In the genomic region with DNA sequence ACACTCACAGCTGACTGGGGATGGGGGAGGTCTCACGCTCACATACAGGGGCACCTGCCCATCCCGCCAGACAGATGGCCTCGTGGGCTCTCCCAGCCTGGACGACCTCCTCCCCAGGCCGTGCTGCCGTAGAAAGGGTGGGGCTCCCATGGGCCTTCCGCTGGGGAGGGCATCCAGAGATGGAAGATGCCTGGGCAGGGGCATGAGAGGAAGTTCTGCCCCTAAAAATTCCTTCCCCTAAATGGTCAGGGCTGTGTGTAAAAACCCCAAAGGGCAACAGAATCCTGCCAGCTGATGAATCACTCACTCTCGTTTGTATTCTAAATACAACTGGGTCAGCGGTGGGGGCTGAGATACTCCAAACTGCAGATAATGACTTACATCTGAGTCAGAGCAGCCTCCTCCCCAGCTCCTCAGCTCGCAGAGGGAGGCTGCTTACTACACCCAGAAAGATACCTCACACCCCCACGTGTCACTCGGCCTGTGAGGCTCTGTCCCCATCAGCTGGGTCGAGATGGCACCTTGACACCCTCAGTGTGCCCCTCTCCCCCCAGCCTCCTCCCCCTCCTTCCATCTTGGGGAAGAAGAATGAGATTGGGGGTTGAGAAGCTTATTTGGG, we compare ENCODE assay signal across 8 cellular contexts. TPM values are rescaled to one million over a fixed set of nuclear protein-coding genes. Genes with fewer than 3 reads are reported as not detected.
DNase-seq lines count a peak whose midpoint lies in the region; ATAC-seq, FAIRE-seq and TF ChIP-seq lines count a peak whose summit lies in the region.

No MANE protein-coding gene starts in this region.

- no peak; the same call in 1 of the 2 replicates for TF ChIP-seq POLR2A in GM12891 (IDR thresholded peaks at IDR 0.05; ENCODE audit: low read depth, low read length)

- FAIRE-seq in GM12891 (lab: Jason Lieb, UNC), result peak; percentile 57

- H3K27ac ChIP-seq in Panc1 (ENCODE audit: low read length) (no peak overlapping the region; the same call in 1 of the 2 replicates), foreskin keratinocyte (peak overlapping the region; percentile 91), psoas muscle (peak overlapping the region; percentile 99), upper lobe of right lung (peak overlapping the region; percentile 73)

- intact Hi-C loops in Panc1 (cut with micrococcal nuclease; ENCODE audit: unreplicated experiment) (no loop called here), psoas muscle (cut with DNase I) (no loop called here), upper lobe of right lung (cut with DNase I) (no loop called here)

- POLR2A ChIA-PET in Panc1 (lab: Charles Lee), result interaction anchor here (0.6 to 1.1 kb wide), 2 partner anchors 12 to 213 kb away, joined by 3 read pairs; no protein-coding TSS in a partner anchor

- DNase-seq in GM12891 (ENCODE audit: insufficient read length, low spot score) (peak; percentile 23), Panc1 (ENCODE audit: low read depth, low spot score) (peak; percentile 76), foreskin keratinocyte (peak; percentile 93 to 96), psoas muscle (peak; percentile 80 to 83), upper lobe of right lung (no peak)
- DNase-seq in activated effector memory CD4-positive, alpha-beta T cell treated with Interleukin-2 at 50 U/mL for 16 hours, result peak; percentile 60

- in situ Hi-C loops in Panc1 (cut with HindIII; ENCODE audit: low pct_unique_long_range_greater_than_20kb, low sequenced_read_pairs), result no loop called here

- BruUV-seq in Panc1 (replicated peaks; lab: Mats Ljungman, UMichigan), result no TSS peak

- TF ChIP-seq CTCF in Panc1 (IDR thresholded peaks at IDR 0.05), result no peak
- no peak for TF ChIP-seq CTCF in foreskin keratinocyte (conservative IDR thresholded peaks at IDR 0.05)
- TF ChIP-seq CTCF in psoas muscle (IDR thresholded peaks at IDR 0.05), result no peak
- TF ChIP-seq CTCF in upper lobe of right lung (IDR thresholded peaks at IDR 0.05), result no peak

- H3K9me3 ChIP-seq in Panc1 (ENCODE audit: control insufficient read depth, insufficient read depth, low read depth, low read length), result no peaks in the 10 kb centered on the region
- H3K9me3 ChIP-seq in psoas muscle, result no peaks in the 10 kb centered on the region
- no peaks in the 10 kb centered on the region for H3K9me3 ChIP-seq in upper lobe of right lung

- 0 out of 4 replicates have a peak overlapping the region, but pooled peaks of 1 of the 2 experiments have one; percentile 6 for H3K4me3 ChIP-seq in Panc1 (ENCODE audit: low read depth in 2 of 2, low read length in 2 of 2)
- H3K4me3 ChIP-seq in psoas muscle, result peak overlapping the region; percentile 41
- H3K4me3 ChIP-seq in upper lobe of right lung, result no peak overlapping the region

- WGBS in psoas muscle, 3 donors, result 29 to 44% (median 30%) methylated on average over 13 of the region's 13 CpGs

- no peaks in the 10 kb centered on the region for H3K27me3 ChIP-seq in Panc1 (ENCODE audit: control insufficient read depth, insufficient read depth, low read length)
- H3K27me3 ChIP-seq in foreskin keratinocyte, result no peaks in the 10 kb centered on the region
- H3K27me3 ChIP-seq in psoas muscle (ENCODE audit: insufficient read depth in 3 of 3, low read length in 2 of 3), result no peaks in the 10 kb centered on the region
- no peaks in the 10 kb centered on the region for H3K27me3 ChIP-seq in upper lobe of right lung

- peaks cover 37% of the 10 kb centered on the region for H3K4me1 ChIP-seq in Panc1 (ENCODE audit: control insufficient read depth, insufficient read depth, low read length)
- peaks cover 51% of the 10 kb centered on the region for H3K4me1 ChIP-seq in foreskin keratinocyte
- H3K4me1 ChIP-seq in psoas muscle, result peaks cover 98% of the 10 kb centered on the region
- H3K4me1 ChIP-seq in upper lobe of right lung, result peaks cover 69% of the 10 kb centered on the region

- ATAC-seq in Panc1 (peak; percentile 88), foreskin keratinocyte (peak; percentile 86), psoas muscle (peak; percentile 62 to 81 (median 76)), upper lobe of right lung (peak; percentile 60), HG03097 (IDR thresholded peaks at IDR 0.05; ENCODE audit: low FRiP score, unreplicated experiment) (no peak), GM18498 (IDR thresholded peaks at IDR 0.05; ENCODE audit: unreplicated experiment) (no peak)

- CTCF ChIA-PET in Panc1 (lab: Charles Lee), result no interaction called here

- H3K36me3 ChIP-seq in Panc1 (ENCODE audit: control insufficient read depth, insufficient read depth, low read length) (peaks cover 2% of the 10 kb centered on the region), psoas muscle (ENCODE audit: insufficient read depth in 1 of 2, low read depth in 1 of 2) (peaks cover 7 to 27% of the 10 kb centered on the region in 2 donors), upper lobe of right lung (peaks cover 63% of the 10 kb centered on the region)

TF ChIP-seq in GM12891, 5 proteins besides CTCF, POLR2A, EP300 and RAD21:
- TF ChIP-seq POU2F2 (IDR thresholded peaks at IDR 0.05; ENCODE audit: low read depth, low read length), result no peak
- TF ChIP-seq POLR2AphosphoS5 (IDR thresholded peaks at IDR 0.05; ENCODE audit: low read depth, low read length), result 0 out of 2 replicates have a peak, but pooled peaks have one; percentile 7
- TF ChIP-seq PAX5 (IDR thresholded peaks at IDR 0.05; ENCODE audit: insufficient read depth, low read length, severe bottlenecking), result no peak
- TF ChIP-seq TAF1 (IDR thresholded peaks at IDR 0.05; ENCODE audit: low read depth, low read length), result no peak

RNA-seq across cellular contexts. Expression of gene WDR1, which starts 10.1 kb away (rescaled TPM):
- 199 TPM for polyA plus RNA-seq in GM12891 (2012; ENCODE audit: low read depth, missing spikeins)
- total RNA-seq in Panc1 (2021; ENCODE audit: unreplicated experiment) (260 TPM), foreskin keratinocyte (383 and 394 TPM in 2 replicates), psoas muscle (100 to 1,000 TPM in 3 of 4 donors, 10 to 100 TPM in 1; 86.3 to 146 (median 118) TPM), upper lobe of right lung (234 TPM)
- polyA plus RNA-seq in Panc1 (2012; ENCODE audit: insufficient read length), result 339 TPM
- polyA plus RNA-seq in foreskin keratinocyte (293 and 310 TPM in 2 replicates), psoas muscle (100 to 1,000 TPM in 1 of 3 donors, 10 to 100 TPM in 2; 55.6 to 273 (median 79.1) TPM)

Comparison
In these comparisons a context has a peak if more than half of its experiments do, and no peak if none do; other contexts are left out.
1. ATAC-seq: peak in Panc1 (single experiment), foreskin keratinocyte (single experiment), psoas muscle (4 of 4) and upper lobe of right lung (single experiment); none in HG03097 (single experiment) and GM18498 (single experiment).